Comparison of ENCODE assay signal across 8 cellular contexts in genomic region chr17:57097832-57098421, GRCh38. TPM values are rescaled to one million over a fixed set of nuclear protein-coding genes. Genes with fewer than 3 reads are reported as not detected.
DNase-seq lines count a peak whose midpoint lies in the region; TF ChIP-seq lines count a peak whose summit lies in the region.

No MANE protein-coding gene starts in this region.

- H3K4me2 ChIP-seq in GM23248 (ENCODE audit: unreplicated experiment) = no peak overlapping the region

- H3K9me2 ChIP-seq in GM23248 (ENCODE audit: insufficient read depth) = no peaks in the 10 kb centered on the region

- in situ Hi-C loops in GM23248 (cut with MboI) = no loop called here

- 22 to 24% methylated on average over 2 of the region's 2 CpGs for WGBS in GM23248 (ENCODE audit: low coverage in 1 of 2, low lambda C conversion rate in 2 of 2, missing lambda C conversion rate in 2 of 2), 2 experiments

- H3F3A ChIP-seq in GM23248 (ENCODE audit: insufficient read depth) = no peaks in the 10 kb centered on the region

- no peaks in the 10 kb centered on the region; the same call in 1 of the 2 replicates for H3K4me1 ChIP-seq in GM23248 (ENCODE audit: insufficient read depth)

- TF ChIP-seq CTCF in fibroblast of the aortic adventitia (IDR thresholded peaks at IDR 0.05; ENCODE audit: insufficient read depth, low read length) = no peak
- no peak for TF ChIP-seq CTCF in retinal pigment epithelial cell (conservative IDR thresholded peaks at IDR 0.05; ENCODE audit: low read depth, low read length)

- no peaks in the 10 kb centered on the region for H3K36me3 ChIP-seq in GM23248 (ENCODE audit: low read depth)

- no peaks in the 10 kb centered on the region; the same call in 1 of the 2 replicates for H4K20me1 ChIP-seq in GM23248 (ENCODE audit: insufficient read depth)

- DNase-seq in GM23248 (peak; percentile 68), RPMI7951 (ENCODE audit: low read depth) (peak; percentile 73), fibroblast of the aortic adventitia (ENCODE audit: low read depth) (peak; percentile 69), retinal pigment epithelial cell (ENCODE audit: low read depth) (peak; percentile 84), T-helper 9 cell (no peak)
- no peak for DNase-seq in stimulated activated CD4-positive, alpha-beta T cell treated with anti-CD3 and anti-CD28 coated beads, Interleukin-2, amount 100 ng/mL, for 24 hours
- no peak for DNase-seq in stimulated activated CD4-positive, alpha-beta T cell treated with anti-CD3 and anti-CD28 coated beads, Interleukin-4, amount 100 ng/mL, for 1 hour
- no peak for DNase-seq in stimulated activated CD4-positive, alpha-beta T cell treated with anti-CD3 and anti-CD28 coated beads, Interleukin-1b, Interleukin-23, amount 100 ng/mL, for 48 hours

- no peak overlapping the region for H2AFZ ChIP-seq in GM23248

- H3K4me3 ChIP-seq in GM23248 = no peak overlapping the region
- no peak overlapping the region for H3K4me3 ChIP-seq in fibroblast of the aortic adventitia (ENCODE audit: low read depth, low read length)
- H3K4me3 ChIP-seq in retinal pigment epithelial cell (ENCODE audit: low read length) = no peak overlapping the region

- peaks cover 7% of the 10 kb centered on the region; the same call in 1 of the 2 replicates for H3K79me2 ChIP-seq in GM23248 (ENCODE audit: insufficient read depth)

- H3K9me3 ChIP-seq in GM23248 (ENCODE audit: low read depth) = no peaks in the 10 kb centered on the region

- no peak overlapping the region for H3K27ac ChIP-seq in GM23248

- H3K9ac ChIP-seq in GM23248 = no peak overlapping the region

- no peaks in the 10 kb centered on the region for H3K27me3 ChIP-seq in GM23248 (replicated peaks; ENCODE audit: insufficient read depth)

RNA-seq across cellular contexts. Expression of gene AKAP1, which starts 12.9 kb away (rescaled TPM):
- total RNA-seq in GM23248 (2014; rRNA removed; shearing (Covaris generic)) = 9.5 and 10.7 TPM in 2 replicates
- 7.3 and 8.6 TPM in 2 replicates for polyA plus RNA-seq in GM23248 (2016; fragmentation: Nextera tagmentation; extraction: Ambion mirVana)
- 8.3 and 8.9 TPM in 2 replicates for total RNA-seq in RPMI7951 (2014; rRNA removed; shearing (Covaris generic))
- total RNA-seq in fibroblast of the aortic adventitia (ENCODE audit: low replicate concordance) = 12.9 and 23.6 TPM in 2 replicates

Comparison
In these comparisons a context has a peak if more than half of its experiments do, and no peak if none do; other contexts are left out.
1. DNase-seq: peak in GM23248 (single experiment), RPMI7951 (single experiment), fibroblast of the aortic adventitia (single experiment) and retinal pigment epithelial cell (single experiment); none in stimulated activated CD4-positive, alpha-beta T cell treated with anti-CD3 and anti-CD28 coated beads, Interleukin-2, amount 100 ng/mL, for 24 hours (0 of 2), stimulated activated CD4-positive, alpha-beta T cell treated with anti-CD3 and anti-CD28 coated beads, Interleukin-4, amount 100 ng/mL, for 1 hour (single experiment), stimulated activated CD4-positive, alpha-beta T cell treated with anti-CD3 and anti-CD28 coated beads, Interleukin-1b, Interleukin-23, amount 100 ng/mL, for 48 hours (single experiment) and T-helper 9 cell (single experiment).